ENCODE assay signal across 15 cellular contexts in genomic region chr11:130785376-130786110, GRCh38.
DNase-seq lines count a peak whose midpoint lies in the region; TF ChIP-seq lines count a peak whose summit lies in the region.
"Had no signal": no experiment of that assay in that cellular context is flagged by ENCODE, and none has a peak within 500 bp of the region (broad histone marks: within the 10 kb centered on the region; RNA-seq: fewer than 3 reads in every experiment).

No MANE protein-coding gene starts in this region.

- POLR2A ChIA-PET in AG04450 (lab: Yijun Ruan, JAX): no interaction called here

- peaks cover 5% of the 10 kb centered on the region for H3K36me3 Mint-ChIP-seq in brain

- H3K27ac Mint-ChIP-seq in brain: peak overlapping the region in 3 of 5 experiments; percentile 5 to 80 (median 24)
- H3K27ac Mint-ChIP-seq: activated CD8-positive, alpha-beta T cell treated with anti-CD3 and anti-CD28 coated beads for 36 hours had no signal

- peak overlapping the region in 2 of 5 experiments; percentile 51 to 56 for H3K4me3 Mint-ChIP-seq in brain
- H3K4me3 Mint-ChIP-seq: activated CD8-positive, alpha-beta T cell treated with anti-CD3 and anti-CD28 coated beads for 36 hours; central memory CD8-positive, alpha-beta T cell had no signal

- H3K27ac ChIP-seq in AG04450 (ENCODE audit: low read depth, low read length) (no peak overlapping the region), adrenal gland (no peak overlapping the region)

- CTCF ChIA-PET in AG04450 (lab: Charles Lee): interaction anchor here (0.7 to 1.4 kb wide), 3 partner anchors 77 to 709 kb away, joined by 3 read pairs; no protein-coding TSS in a partner anchor

- no peak overlapping the region for H3K4me3 ChIP-seq in AG04450 (ENCODE audit: low read depth, low read length)
- H3K4me3 ChIP-seq in adrenal gland: no peak overlapping the region
- H3K4me3 ChIP-seq: mucosa of descending colon had no signal

- no peaks in the 10 kb centered on the region for H3K36me3 ChIP-seq in adrenal gland (replicated peaks in 1 of 2)

- H3K9me3 Mint-ChIP-seq in brain: peaks cover 15 to 27% (median 18%) of the 10 kb centered on the region in 5 experiments
- H3K9me3 Mint-ChIP-seq: central memory CD8-positive, alpha-beta T cell had no signal

- H3K4me1 ChIP-seq in adrenal gland (replicated peaks in 1 of 2): no peaks in the 10 kb centered on the region

- H3K4me1 Mint-ChIP-seq in brain: peaks cover 34% of the 10 kb centered on the region
- H3K4me1 Mint-ChIP-seq: central memory CD8-positive, alpha-beta T cell had no signal

- peak; percentile 39 for DNase-seq in AG04450 (ENCODE audit: low read depth, low spot score)
- peak; percentile 60 for DNase-seq in LHCN-M2 (ENCODE audit: low read depth)
- DNase-seq in iPS DF 19.7 (ENCODE audit: low read depth, low spot score): peak; percentile 56
- DNase-seq in MV-4-11 (lab: John Stamatoyannopoulos, UW): no peak
- DNase-seq in NCI-H146 (lab: John Stamatoyannopoulos, UW): no peak
- no peak for DNase-seq in pons (ENCODE audit: low spot score)
- no peak for DNase-seq in adrenal gland
- DNase-seq: activated CD8-positive, alpha-beta T cell treated with anti-CD3 and anti-CD28 coated beads for 36 hours; activated gamma-delta T cell; KBM-7; mucosa of descending colon; NCI-H187 treated with DMSO at 0.1 percent for 48 hours; NCI-H774 had no signal

- H3K9me3 ChIP-seq in AG04450 (ENCODE audit: control insufficient read depth, insufficient read depth, low read length): peaks cover 12% of the 10 kb centered on the region; the same call in 1 of the 2 replicates
- H3K9me3 ChIP-seq in adrenal gland (replicated peaks in 1 of 3): no peaks in the 10 kb centered on the region
- H3K9me3 ChIP-seq: mucosa of descending colon had no signal

- no peak for TF ChIP-seq CTCF in AG04450 (IDR thresholded peaks at IDR 0.05; ENCODE audit: low read depth, low read length)
- TF ChIP-seq CTCF in brain (conservative IDR thresholded peaks at IDR 0.05): no peak
- no peak for TF ChIP-seq CTCF in adrenal gland (IDR thresholded peaks at IDR 0.05)

- H3K27me3 Mint-ChIP-seq in brain: peaks cover 6% of the 10 kb centered on the region

- intact Hi-C loops in adrenal gland (cut with DNase I): no loop called here

- no peak for TF ChIP-seq POLR2A in adrenal gland (IDR thresholded peaks at IDR 0.05)

- H3K27me3 ChIP-seq in AG04450 (ENCODE audit: control insufficient read depth, insufficient read depth, low read length) (peaks cover 3% of the 10 kb centered on the region), adrenal gland (no peaks in the 10 kb centered on the region)

- 72 to 82% (median 76%) methylated on average over 4 of the region's 4 CpGs for WGBS in adrenal gland, 4 donors

Comparison
In these comparisons a context has a peak if more than half of its experiments do, and no peak if none do; other contexts are left out.
1. DNase-seq: peak in AG04450 (single experiment), LHCN-M2 (single experiment) and iPS DF 19.7 (single experiment); none in MV-4-11 (single experiment), NCI-H146 (single experiment), pons (single experiment) and adrenal gland (0 of 7).